14 cellular contexts compared by ENCODE assay signal in the genomic region with DNA sequence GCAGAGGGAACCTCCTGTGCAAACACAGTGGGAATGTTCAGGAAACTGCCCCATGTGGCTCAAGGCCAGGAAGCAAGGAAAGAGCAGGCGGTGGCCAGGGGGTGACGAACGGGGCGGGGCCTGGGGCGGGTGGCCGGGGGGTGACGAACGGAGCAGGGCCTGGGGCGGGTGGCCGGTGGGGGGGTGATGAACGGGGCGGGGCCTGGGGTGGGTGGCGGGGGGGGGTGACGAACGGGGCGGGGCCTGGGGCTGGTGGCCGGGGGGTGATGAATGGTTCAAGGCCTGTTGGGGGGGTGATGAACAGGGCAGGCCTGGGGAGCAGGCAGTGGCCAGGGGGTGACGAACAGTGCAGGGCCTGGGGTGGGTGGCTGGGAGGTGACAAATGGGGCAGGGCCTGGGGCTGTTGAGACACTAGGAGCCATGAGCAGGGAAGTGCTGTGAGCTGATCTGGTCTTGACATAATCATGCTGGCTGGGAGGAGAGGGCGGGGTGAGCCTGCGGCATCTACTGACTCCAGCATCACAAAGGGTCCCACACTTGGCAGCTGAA.
"Had no signal": no experiment of that assay in that cellular context is flagged by ENCODE, and none has a peak within 500 bp of the region (broad histone marks: within the 10 kb centered on the region; RNA-seq: fewer than 3 reads in every experiment).

No MANE protein-coding gene starts in this region.

- H3K4me3 Mint-ChIP-seq: activated CD8-positive, alpha-beta T cell treated with anti-CD3 and anti-CD28 coated beads, Interleukin-2, amount 10 ng/mL, durations not matched to agents 7 days and 5 days; activated naive CD8-positive, alpha-beta T cell treated with anti-CD3 and anti-CD28 coated beads, Interleukin-2, amount 10 ng/mL, durations not matched to agents 7 days and 5 days; natural killer cell treated with Interleukin-12 subunit alpha and Interleukin-12 subunit beta and Interleukin-15 and Interleukin-18, amount 100 ng/mL, for 72 hours had no signal

- H3K36me3 Mint-ChIP-seq: activated naive CD8-positive, alpha-beta T cell treated with anti-CD3 and anti-CD28 coated beads, Interleukin-2, amount 10 ng/mL, durations not matched to agents 7 days and 5 days; natural killer cell treated with Interleukin-12 subunit alpha and Interleukin-12 subunit beta and Interleukin-15 and Interleukin-18, amount 100 ng/mL, for 72 hours had no signal

- H3K27me3 ChIP-seq: ovary had no signal

- H3K27ac ChIP-seq: foreskin keratinocyte, left lung, ovary, stomach, thoracic aorta had no signal

- ATAC-seq: activated CD8-positive, alpha-beta T cell treated with anti-CD3 and anti-CD28 coated beads, Interleukin-2, amount 10 ng/mL, durations not matched to agents 7 days and 5 days; foreskin keratinocyte; left lung; natural killer cell treated with Interleukin-12 subunit alpha and Interleukin-12 subunit beta and Interleukin-15 and Interleukin-18, amount 100 ng/mL, for 72 hours had no signal

- H3K4me3 ChIP-seq: left lung, ovary, stomach, thoracic aorta had no signal

- H3K9me3 ChIP-seq: left lung, ovary, thoracic aorta had no signal

- H3K27ac Mint-ChIP-seq: activated CD8-positive, alpha-beta T cell treated with anti-CD3 and anti-CD28 coated beads, Interleukin-2, amount 10 ng/mL, durations not matched to agents 7 days and 5 days; activated naive CD8-positive, alpha-beta T cell treated with anti-CD3 and anti-CD28 coated beads, Interleukin-2, amount 10 ng/mL, durations not matched to agents 7 days and 5 days; natural killer cell treated with Interleukin-12 subunit alpha and Interleukin-12 subunit beta and Interleukin-15 and Interleukin-18, amount 100 ng/mL, for 72 hours had no signal

- DNase-seq: activated CD4-positive, alpha-beta T cell treated with anti-CD3 and anti-CD28 coated beads for 4 hours; activated CD8-positive, alpha-beta memory T cell treated with anti-CD3 and anti-CD28 coated beads, Interleukin-2, amount 50 U/mL, for 48 hours; activated CD8-positive, alpha-beta T cell treated with anti-CD3 and anti-CD28 coated beads, Interleukin-2, amount 10 ng/mL, durations not matched to agents 7 days and 5 days; activated naive CD8-positive, alpha-beta T cell treated with anti-CD3 and anti-CD28 coated beads, Interleukin-2, amount 10 ng/mL, durations not matched to agents 7 days and 5 days; anterior cingulate cortex; foreskin keratinocyte; head of caudate nucleus; ovary; stimulated activated CD4-positive, alpha-beta T cell treated with anti-CD3 and anti-CD28 coated beads, Interleukin-15, amount 100 ng/mL, for 24 hours; stimulated activated CD4-positive, alpha-beta T cell treated with anti-CD3 and anti-CD28 coated beads, Interleukin-4, amount 100 ng/mL, for 4 hours; stomach had no signal

- H3K36me3 ChIP-seq: left lung, ovary, stomach, thoracic aorta had no signal

- H3K9me3 Mint-ChIP-seq: activated naive CD8-positive, alpha-beta T cell treated with anti-CD3 and anti-CD28 coated beads, Interleukin-2, amount 10 ng/mL, durations not matched to agents 7 days and 5 days; natural killer cell treated with Interleukin-12 subunit alpha and Interleukin-12 subunit beta and Interleukin-15 and Interleukin-18, amount 100 ng/mL, for 72 hours had no signal
